In genomic region chr2:62410015-62410453, GRCh38 we compare ENCODE assay signal across 1 cellular context.
TF ChIP-seq lines count a peak whose summit lies in the region.

No MANE protein-coding gene starts in this region.

TF ChIP-seq in K562, 482 proteins besides CTCF, POLR2A, EP300 and RAD21 (continued from another document):
- TF ChIP-seq HMBOX1 (IDR thresholded peaks at IDR 0.05) (no peak), SPI1 (IDR thresholded peaks at IDR 0.05; ENCODE audit: borderline replicate concordance, low read depth, low read length) (no peak)
